Comparison of ENCODE assay signal across 34 cellular contexts in the genomic region with DNA sequence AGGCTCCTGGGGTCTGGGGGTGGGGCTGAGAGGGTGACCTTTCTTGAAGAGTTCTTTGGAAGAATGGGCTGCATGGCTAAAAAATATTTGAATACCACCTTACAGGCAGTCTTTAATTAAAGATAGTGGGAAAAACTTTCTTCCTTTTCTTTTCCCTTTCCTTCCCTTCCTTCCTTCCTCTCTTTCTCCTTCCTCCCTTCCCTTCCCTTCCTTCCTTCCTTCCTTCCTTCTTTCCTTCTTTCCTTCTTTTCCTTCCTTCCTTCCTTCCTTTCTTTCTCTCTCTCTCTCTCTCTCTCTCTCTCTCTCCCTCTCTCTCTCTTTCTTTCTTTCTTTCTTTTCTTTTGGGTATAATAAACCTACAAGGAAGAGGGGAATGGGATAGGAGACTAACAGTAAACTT.
"Had no signal": no experiment of that assay in that cellular context is flagged by ENCODE, and none has a peak within 500 bp of the region (broad histone marks: within the 10 kb centered on the region; RNA-seq: fewer than 3 reads in every experiment).

No MANE protein-coding gene starts in this region.

- H3K27ac ChIP-seq: adrenal gland, body of pancreas, brain microvascular endothelial cell, breast epithelium, VCaP had no signal

- H3K27me3 ChIP-seq: adrenal gland, body of pancreas, brain microvascular endothelial cell, breast epithelium had no signal

- H3K4me1 ChIP-seq: adrenal gland, breast epithelium had no signal

- ATAC-seq: activated CD8-positive, alpha-beta T cell treated with anti-CD3 and anti-CD28 coated beads for 36 hours; activated T-cell treated with anti-CD3 and anti-CD28 coated beads, Interleukin-2, amount 50 U/mL, for 4 hours; activated T-cell treated with anti-CD3 and anti-CD28 coated beads, Interleukin-2, amount 50 U/mL, for 72 hours; activated T-helper 17 cell treated with anti-CD3 and anti-CD28 coated beads, Interleukin-2, amount 50 U/mL, for 72 hours; body of pancreas had no signal

- H3K36me3 ChIP-seq: adrenal gland, brain microvascular endothelial cell, breast epithelium had no signal

- H3K9me3 Mint-ChIP-seq: activated B cell treated with CpG ODN at 0.5 μM for 24 hours; activated CD4-positive, alpha-beta memory T cell treated with anti-CD3 and anti-CD28 coated beads for 36 hours; activated CD4-positive, alpha-beta T cell treated with anti-CD3 and anti-CD28 coated beads, Interleukin-2, amount 10 ng/mL, durations not matched to agents 24 days and 14 days; activated CD8-positive, alpha-beta T cell treated with anti-CD3 and anti-CD28 coated beads for 36 hours; activated naive CD4-positive, alpha-beta T cell treated with anti-CD3 and anti-CD28 coated beads for 36 hours; activated T-cell treated with anti-CD3 and anti-CD28 coated beads, Interleukin-2, amount 50 U/mL, for 4 hours; activated T-helper 1 cell treated with anti-CD3 and anti-CD28 coated beads, Interleukin-12 subunit alpha, Interleukin-12 subunit beta, Interleukin-2, Interleukin-4 antibody, amounts not matched to agents 30 ng/mL and 10 ng/mL and 1 ng/mL, durations not matched to agents 14 hours and 24 hours and 36 hours; activated T-helper 17 cell treated with anti-CD3 and anti-CD28 coated beads, Interleukin-2, amount 50 U/mL, for 72 hours; T-helper 1 cell treated with Interleukin-12 subunit alpha and Interleukin-12 subunit beta and Interleukin-4 antibody, amounts not matched to agents 30 μg/mL and 1 μg/mL, for 36 hours; T-helper 2 cell treated with Interferon-gamma antibody and Interleukin-4, amounts not matched to agents 5 μg/mL and 100 μg/mL, for 36 hours had no signal

- H3K27ac Mint-ChIP-seq: activated B cell treated with CpG ODN at 0.5 μM for 24 hours; activated CD4-positive, alpha-beta memory T cell treated with anti-CD3 and anti-CD28 coated beads for 36 hours; activated CD4-positive, alpha-beta T cell treated with anti-CD3 and anti-CD28 coated beads, Interleukin-2, amount 10 ng/mL, durations not matched to agents 24 days and 14 days; activated CD8-positive, alpha-beta T cell treated with anti-CD3 and anti-CD28 coated beads for 36 hours; activated naive CD4-positive, alpha-beta T cell treated with anti-CD3 and anti-CD28 coated beads for 36 hours; activated T-cell treated with anti-CD3 and anti-CD28 coated beads, Interleukin-2, amount 50 U/mL, for 72 hours; activated T-helper 1 cell treated with anti-CD3 and anti-CD28 coated beads, Interleukin-12 subunit alpha, Interleukin-12 subunit beta, Interleukin-2, Interleukin-4 antibody, amounts not matched to agents 30 ng/mL and 10 ng/mL and 1 ng/mL, durations not matched to agents 14 hours and 24 hours and 36 hours; activated T-helper 17 cell treated with anti-CD3 and anti-CD28 coated beads, Interleukin-2, amount 50 U/mL, for 72 hours; T-helper 1 cell treated with Interleukin-12 subunit alpha and Interleukin-12 subunit beta and Interleukin-4 antibody, amounts not matched to agents 30 μg/mL and 1 μg/mL, for 36 hours; T-helper 2 cell treated with Interferon-gamma antibody and Interleukin-4, amounts not matched to agents 5 μg/mL and 100 μg/mL, for 36 hours had no signal

- H3K4me3 Mint-ChIP-seq: activated B cell treated with CpG ODN at 0.5 μM for 24 hours; activated CD4-positive, alpha-beta memory T cell treated with anti-CD3 and anti-CD28 coated beads for 36 hours; activated CD4-positive, alpha-beta T cell treated with anti-CD3 and anti-CD28 coated beads, Interleukin-2, amount 10 ng/mL, durations not matched to agents 24 days and 14 days; activated CD8-positive, alpha-beta T cell treated with anti-CD3 and anti-CD28 coated beads for 36 hours; activated naive CD4-positive, alpha-beta T cell treated with anti-CD3 and anti-CD28 coated beads for 36 hours; activated T-cell treated with anti-CD3 and anti-CD28 coated beads, Interleukin-2, amount 50 U/mL, for 4 hours; activated T-cell treated with anti-CD3 and anti-CD28 coated beads, Interleukin-2, amount 50 U/mL, for 72 hours; activated T-helper 1 cell treated with anti-CD3 and anti-CD28 coated beads, Interleukin-12 subunit alpha, Interleukin-12 subunit beta, Interleukin-2, Interleukin-4 antibody, amounts not matched to agents 30 ng/mL and 10 ng/mL and 1 ng/mL, durations not matched to agents 14 hours and 24 hours and 36 hours; activated T-helper 17 cell treated with anti-CD3 and anti-CD28 coated beads, Interleukin-2, amount 50 U/mL, for 72 hours; T-helper 1 cell treated with Interleukin-12 subunit alpha and Interleukin-12 subunit beta and Interleukin-4 antibody, amounts not matched to agents 30 μg/mL and 1 μg/mL, for 36 hours; T-helper 2 cell treated with Interferon-gamma antibody and Interleukin-4, amounts not matched to agents 5 μg/mL and 100 μg/mL, for 36 hours had no signal

- H3K9me3 ChIP-seq: adrenal gland, body of pancreas, breast epithelium had no signal

- FAIRE-seq: astrocyte, TTC549 had no signal

- H3K27me3 Mint-ChIP-seq: activated B cell treated with CpG ODN at 0.5 μM for 24 hours; activated CD4-positive, alpha-beta memory T cell treated with anti-CD3 and anti-CD28 coated beads for 36 hours; activated CD4-positive, alpha-beta T cell treated with anti-CD3 and anti-CD28 coated beads, Interleukin-2, amount 10 ng/mL, durations not matched to agents 24 days and 14 days; activated CD8-positive, alpha-beta T cell treated with anti-CD3 and anti-CD28 coated beads for 36 hours; activated T-helper 17 cell treated with anti-CD3 and anti-CD28 coated beads, Interleukin-2, amount 50 U/mL, for 72 hours had no signal

- H3K4me3 ChIP-seq: adrenal gland, body of pancreas, breast epithelium had no signal

- DNase-seq: activated B cell treated with CpG ODN at 0.5 μM for 24 hours; activated CD4-positive, alpha-beta memory T cell treated with anti-CD3 and anti-CD28 coated beads for 36 hours; activated CD4-positive, alpha-beta T cell treated with anti-CD3 and anti-CD28 coated beads for 4 hours; activated CD4-positive, alpha-beta T cell treated with anti-CD3 and anti-CD28 coated beads, Interleukin-2, amount 10 ng/mL, durations not matched to agents 24 days and 14 days; activated CD4-positive, alpha-beta T cell treated with anti-CD3 and anti-CD28 coated beads, Interleukin-2, amount 50 U/mL, for 1 hour; activated CD4-positive, alpha-beta T cell treated with anti-CD3 and anti-CD28 coated beads, Interleukin-2, amount 50 U/mL, for 4 hours; activated CD4-positive, CD25-positive, alpha-beta regulatory T cell treated with anti-CD3 and anti-CD28 coated beads, Interleukin-2, amount 50 U/mL, for 72 hours; activated CD8-positive, alpha-beta memory T cell treated with anti-CD3 and anti-CD28 coated beads, Interleukin-2, amount 50 U/mL, for 4 hours; activated CD8-positive, alpha-beta T cell treated with anti-CD3 and anti-CD28 coated beads for 36 hours; activated gamma-delta T cell treated with Interleukin-2 at 50 U/mL for 16 hours; activated naive CD4-positive, alpha-beta T cell; activated naive CD4-positive, alpha-beta T cell treated with anti-CD3 and anti-CD28 coated beads for 36 hours; activated naive CD4-positive, alpha-beta T cell treated with anti-CD3 and anti-CD28 coated beads, Interleukin-2, amount 50 U/mL, for 16 hours; activated T-cell treated with anti-CD3 and anti-CD28 coated beads for 4 hours; activated T-cell treated with anti-CD3 and anti-CD28 coated beads, Interleukin-2, amount 50 U/mL, for 1 hour; activated T-cell treated with anti-CD3 and anti-CD28 coated beads, Interleukin-2, amount 50 U/mL, for 4 hours; activated T-cell treated with anti-CD3 and anti-CD28 coated beads, Interleukin-2, amount 50 U/mL, for 72 hours; amniotic stem cell; body of pancreas; brain microvascular endothelial cell; central memory CD4-positive, alpha-beta T cell; SW 1271; T-helper 1 cell; T-helper 2 cell; T-helper 9 cell had no signal
